In the genomic region with DNA sequence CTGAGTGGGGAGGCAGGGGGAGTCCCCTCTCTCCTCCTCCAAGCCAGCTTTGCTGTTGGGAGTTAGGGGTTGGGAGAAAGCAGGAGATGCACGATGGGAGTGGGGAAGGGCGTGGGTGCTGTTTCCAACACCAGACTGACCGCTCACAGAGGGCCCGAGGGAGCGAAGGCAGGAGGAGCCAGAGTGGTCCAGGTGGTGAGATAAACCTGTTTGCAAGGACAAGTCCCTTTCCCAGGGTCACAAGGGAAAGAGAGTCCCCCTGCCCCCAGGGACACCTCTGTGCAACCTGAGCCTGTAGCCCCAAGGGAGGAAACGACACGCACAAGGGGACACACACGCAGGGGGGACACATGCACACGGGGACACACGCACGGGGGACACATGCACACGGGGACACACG, we compare ENCODE assay signal across 1 cellular context.
TF ChIP-seq lines count a peak whose summit lies in the region.

No MANE protein-coding gene starts in this region.

TF ChIP-seq in H1, 55 proteins besides CTCF, POLR2A, EP300 and RAD21:
- TF ChIP-seq SP1 (IDR thresholded peaks at IDR 0.05; ENCODE audit: low read depth, low read length) (no peak), SRF (IDR thresholded peaks at IDR 0.05; ENCODE audit: low read depth, low read length) (no peak), BACH1 (IDR thresholded peaks at IDR 0.05; ENCODE audit: low read length) (no peak), CBX8 (IDR thresholded peaks at IDR 0.05; ENCODE audit: borderline replicate concordance, low read depth, low read length) (no peak), TBP (IDR thresholded peaks at IDR 0.05; ENCODE audit: low read depth, low read length) (no peak), SAP30 (IDR thresholded peaks at IDR 0.05; ENCODE audit: insufficient read depth, insufficient replicate concordance, low read length) (no peak), JUN (IDR thresholded peaks at IDR 0.05; ENCODE audit: low read depth, low read length) (no peak), KDM4A (IDR thresholded peaks at IDR 0.05; ENCODE audit: low read depth, low read length, severe bottlenecking) (no peak), GABPA (IDR thresholded peaks at IDR 0.05; ENCODE audit: borderline replicate concordance, insufficient read depth, low read length) (no peak), KDM5A (IDR thresholded peaks at IDR 0.05; ENCODE audit: low read length) (no peak), SP2 (IDR thresholded peaks at IDR 0.05; ENCODE audit: low read length) (no peak), EZH2 (IDR thresholded peaks at IDR 0.05; ENCODE audit: low read depth, low read length, severe bottlenecking) (no peak), SP4 (IDR thresholded peaks at IDR 0.05; ENCODE audit: low read length) (no peak)
